In genomic region chr2:126224766-126225165, GRCh38 we compare ENCODE assay signal across 7 cellular contexts.
"Had no signal": no experiment of that assay in that cellular context is flagged by ENCODE, and none has a peak within 500 bp of the region (broad histone marks: within the 10 kb centered on the region; RNA-seq: fewer than 3 reads in every experiment).

No MANE protein-coding gene starts in this region.

- DNase-seq: GM23248, GOT3, H7, H9, HCEC 1CT, HFFc6 had no signal

- H3K9me3 Mint-ChIP-seq: GM23338 had no signal

- H3K27ac Mint-ChIP-seq: GM23338, H9, HFFc6 had no signal

- H3K4me3 ChIP-seq: GM23248, GM23338 had no signal

- H3K4me1 Mint-ChIP-seq: GM23338, H9 had no signal

- H3K4me3 Mint-ChIP-seq: GM23338, H9, HFFc6 had no signal
